20 cellular contexts compared by ENCODE assay signal in the genomic region with DNA sequence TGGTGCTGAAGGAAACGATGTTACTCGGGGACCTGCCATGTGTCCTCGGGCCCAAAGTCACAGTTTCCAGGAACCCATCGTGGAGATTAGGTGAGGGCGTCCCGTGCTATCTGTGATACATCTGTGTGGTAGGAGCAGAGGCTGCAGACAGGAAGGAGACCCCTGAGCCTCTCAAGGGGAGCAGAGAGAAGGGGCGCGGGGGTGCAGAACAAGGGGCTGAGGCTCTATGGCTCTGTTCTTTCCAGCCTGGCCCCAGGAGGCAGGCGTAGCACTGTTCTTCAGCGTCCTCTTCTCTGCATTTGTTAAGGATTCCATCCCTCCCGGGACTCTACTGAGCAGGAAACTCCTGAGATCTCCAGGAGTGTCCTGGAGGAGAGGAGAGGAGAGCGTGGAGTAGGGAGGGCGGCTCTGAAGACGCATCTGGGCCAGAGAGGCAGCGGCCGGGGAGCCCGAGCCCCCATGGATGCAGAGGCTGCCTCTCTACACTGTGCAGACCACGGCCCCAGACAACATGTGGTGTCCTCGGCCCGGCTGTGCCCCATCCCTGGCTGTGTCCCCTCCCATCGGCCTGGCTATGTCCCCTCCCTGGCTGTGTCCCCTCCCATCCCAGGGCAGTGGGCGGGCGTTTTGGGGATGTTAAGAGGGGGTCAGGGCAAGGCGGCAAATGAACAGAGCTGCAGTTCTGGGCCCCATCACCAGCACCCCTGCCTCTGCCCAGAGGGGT.
"Had no signal": no experiment of that assay in that cellular context is flagged by ENCODE, and none has a peak within 500 bp of the region (broad histone marks: within the 10 kb centered on the region; RNA-seq: fewer than 3 reads in every experiment).

No MANE protein-coding gene starts in this region.

- H3K27me3 Mint-ChIP-seq: activated CD4-positive, alpha-beta T cell treated with anti-CD3 and anti-CD28 coated beads, Interleukin-2, amount 10 ng/mL, durations not matched to agents 24 days and 14 days; activated naive CD8-positive, alpha-beta T cell treated with anti-CD3 and anti-CD28 coated beads for 36 hours; naive thymus-derived CD4-positive, alpha-beta T cell had no signal

- H3K4me1 Mint-ChIP-seq: activated CD4-positive, alpha-beta T cell treated with anti-CD3 and anti-CD28 coated beads, Interleukin-2, amount 10 ng/mL, durations not matched to agents 24 days and 14 days; immature natural killer cell had no signal

- H3K4me3 ChIP-seq: mucosa of descending colon, skin epidermis, testis had no signal

- H3K27me3 ChIP-seq: brain microvascular endothelial cell, testis had no signal

- H3K36me3 ChIP-seq: brain microvascular endothelial cell had no signal

- H3K27ac Mint-ChIP-seq: activated CD4-positive, alpha-beta T cell treated with anti-CD3 and anti-CD28 coated beads, Interleukin-2, amount 10 ng/mL, durations not matched to agents 24 days and 14 days; activated CD8-positive, alpha-beta T cell treated with anti-CD3 and anti-CD28 coated beads, Interleukin-2, amount 10 ng/mL, durations not matched to agents 7 days and 5 days; activated naive CD8-positive, alpha-beta T cell treated with anti-CD3 and anti-CD28 coated beads for 36 hours; immature natural killer cell; naive thymus-derived CD4-positive, alpha-beta T cell had no signal

- DNase-seq: activated CD4-positive, alpha-beta T cell treated with anti-CD3 and anti-CD28 coated beads, Interleukin-2, amount 10 ng/mL, durations not matched to agents 24 days and 14 days; activated CD4-positive, CD25-positive, alpha-beta regulatory T cell; activated CD8-positive, alpha-beta T cell treated with anti-CD3 and anti-CD28 coated beads, Interleukin-2, amount 10 ng/mL, durations not matched to agents 7 days and 5 days; activated gamma-delta T cell treated with Interleukin-2 at 50 U/mL for 16 hours; activated naive CD8-positive, alpha-beta T cell treated with anti-CD3 and anti-CD28 coated beads for 36 hours; brain microvascular endothelial cell; cerebellar nuclear complex; dermis blood vessel endothelial cell; foreskin melanocyte; immature natural killer cell; left colon; mucosa of descending colon; naive thymus-derived CD4-positive, alpha-beta T cell; retina; stimulated activated CD4-positive, alpha-beta T cell treated with anti-CD3 and anti-CD28 coated beads, Interleukin-4, amount 100 ng/mL, for 24 hours; stimulated activated naive CD4-positive, alpha-beta T cell treated with Interleukin-2 at 50 U/mL for 16 hours; SW 1271 had no signal

- ATAC-seq: activated CD8-positive, alpha-beta T cell treated with anti-CD3 and anti-CD28 coated beads, Interleukin-2, amount 10 ng/mL, durations not matched to agents 7 days and 5 days; left colon; mucosa of descending colon; naive thymus-derived CD4-positive, alpha-beta T cell had no signal

- H3K4me3 Mint-ChIP-seq: activated CD4-positive, alpha-beta T cell treated with anti-CD3 and anti-CD28 coated beads, Interleukin-2, amount 10 ng/mL, durations not matched to agents 24 days and 14 days; activated CD8-positive, alpha-beta T cell treated with anti-CD3 and anti-CD28 coated beads, Interleukin-2, amount 10 ng/mL, durations not matched to agents 7 days and 5 days; activated naive CD8-positive, alpha-beta T cell treated with anti-CD3 and anti-CD28 coated beads for 36 hours; immature natural killer cell; naive thymus-derived CD4-positive, alpha-beta T cell had no signal

- H3K9me3 Mint-ChIP-seq: activated CD4-positive, alpha-beta T cell treated with anti-CD3 and anti-CD28 coated beads, Interleukin-2, amount 10 ng/mL, durations not matched to agents 24 days and 14 days; activated naive CD8-positive, alpha-beta T cell treated with anti-CD3 and anti-CD28 coated beads for 36 hours; immature natural killer cell; naive thymus-derived CD4-positive, alpha-beta T cell had no signal

- H3K27ac ChIP-seq: brain microvascular endothelial cell, epithelial cell of prostate, skin epidermis, testis had no signal

- H3K9me3 ChIP-seq: mucosa of descending colon, testis had no signal
